ENCODE assay signal across 1 cellular context in the genomic region with DNA sequence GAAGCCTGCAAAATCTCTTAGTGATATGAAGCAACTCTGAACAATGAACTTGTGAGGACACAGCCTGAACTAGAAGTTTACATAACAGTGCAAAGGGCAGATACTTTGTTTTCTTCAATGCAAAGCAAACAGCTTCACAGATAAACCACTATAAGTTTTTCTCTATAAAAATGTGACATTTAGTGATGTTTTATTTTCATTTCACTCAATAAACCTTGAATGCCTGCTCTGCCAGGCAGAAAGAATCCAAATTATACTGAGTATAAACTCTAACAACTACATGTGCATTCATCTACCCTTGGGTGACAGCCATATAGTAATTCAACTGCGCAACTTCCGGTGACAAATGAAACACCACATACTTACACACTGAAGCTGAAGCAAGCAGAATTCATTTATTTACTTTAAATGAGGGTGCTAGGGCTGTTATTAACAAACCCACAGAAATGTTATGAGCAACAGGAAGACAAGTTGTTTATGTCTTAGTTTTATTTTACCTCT.
A peak's percentile ranks its signal among the peaks of the same experiment; 100 is the strongest.
TF ChIP-seq lines count a peak whose summit lies in the region.

No MANE protein-coding gene starts in this region.

TF ChIP-seq in HepG2, 621 proteins besides CTCF, POLR2A, EP300 and RAD21 (continued from another document):
- TF ChIP-seq, protein P1, sequence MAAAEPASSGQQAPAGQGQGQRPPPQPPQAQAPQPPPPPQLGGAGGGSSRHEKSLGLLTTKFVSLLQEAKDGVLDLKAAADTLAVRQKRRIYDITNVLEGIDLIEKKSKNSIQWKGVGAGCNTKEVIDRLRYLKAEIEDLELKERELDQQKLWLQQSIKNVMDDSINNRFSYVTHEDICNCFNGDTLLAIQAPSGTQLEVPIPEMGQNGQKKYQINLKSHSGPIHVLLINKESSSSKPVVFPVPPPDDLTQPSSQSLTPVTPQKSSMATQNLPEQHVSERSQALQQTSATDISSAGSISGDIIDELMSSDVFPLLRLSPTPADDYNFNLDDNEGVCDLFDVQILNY (CRISPR knock-in tag; conservative IDR thresholded peaks at IDR 0.05): no peak
- peak; percentile 27; the same call in 1 of the 2 replicates for TF ChIP-seq NR2C2 (CRISPR knock-in tag; IDR thresholded peaks at IDR 0.05; ENCODE audit: borderline replicate concordance)
- no peak for TF ChIP-seq GZF1 (CRISPR knock-in tag; IDR thresholded peaks at IDR 0.05)
- no peak for TF ChIP-seq CAMTA2 (CRISPR knock-in tag; IDR thresholded peaks at IDR 0.05; ENCODE audit: borderline replicate concordance)
- TF ChIP-seq SOX5 (CRISPR knock-in tag; IDR thresholded peaks at IDR 0.05; ENCODE audit: borderline replicate concordance): peak; percentile 76
- TF ChIP-seq, protein P2, sequence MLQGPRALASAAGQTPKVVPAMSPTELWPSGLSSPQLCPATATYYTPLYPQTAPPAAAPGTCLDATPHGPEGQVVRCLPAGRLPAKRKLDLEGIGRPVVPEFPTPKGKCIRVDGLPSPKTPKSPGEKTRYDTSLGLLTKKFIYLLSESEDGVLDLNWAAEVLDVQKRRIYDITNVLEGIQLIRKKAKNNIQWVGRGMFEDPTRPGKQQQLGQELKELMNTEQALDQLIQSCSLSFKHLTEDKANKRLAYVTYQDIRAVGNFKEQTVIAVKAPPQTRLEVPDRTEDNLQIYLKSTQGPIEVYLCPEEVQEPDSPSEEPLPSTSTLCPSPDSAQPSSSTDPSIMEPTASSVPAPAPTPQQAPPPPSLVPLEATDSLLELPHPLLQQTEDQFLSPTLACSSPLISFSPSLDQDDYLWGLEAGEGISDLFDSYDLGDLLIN (CRISPR knock-in tag; IDR thresholded peaks at IDR 0.05; ENCODE audit: borderline replicate concordance): no peak
- TF ChIP-seq THAP11 (CRISPR knock-in tag; IDR thresholded peaks at IDR 0.05): peak; percentile 46; the same call in 1 of the 2 replicates
- no peak for TF ChIP-seq TBL1XR1 (IDR thresholded peaks at IDR 0.05; ENCODE audit: borderline replicate concordance, low read length, partially characterized antibody)
- peak; percentile 86; the same call in 1 of the 2 replicates for TF ChIP-seq ZBTB20 (CRISPR knock-in tag; IDR thresholded peaks at IDR 0.05; ENCODE audit: borderline replicate concordance, low read depth)
- TF ChIP-seq, protein P3, sequence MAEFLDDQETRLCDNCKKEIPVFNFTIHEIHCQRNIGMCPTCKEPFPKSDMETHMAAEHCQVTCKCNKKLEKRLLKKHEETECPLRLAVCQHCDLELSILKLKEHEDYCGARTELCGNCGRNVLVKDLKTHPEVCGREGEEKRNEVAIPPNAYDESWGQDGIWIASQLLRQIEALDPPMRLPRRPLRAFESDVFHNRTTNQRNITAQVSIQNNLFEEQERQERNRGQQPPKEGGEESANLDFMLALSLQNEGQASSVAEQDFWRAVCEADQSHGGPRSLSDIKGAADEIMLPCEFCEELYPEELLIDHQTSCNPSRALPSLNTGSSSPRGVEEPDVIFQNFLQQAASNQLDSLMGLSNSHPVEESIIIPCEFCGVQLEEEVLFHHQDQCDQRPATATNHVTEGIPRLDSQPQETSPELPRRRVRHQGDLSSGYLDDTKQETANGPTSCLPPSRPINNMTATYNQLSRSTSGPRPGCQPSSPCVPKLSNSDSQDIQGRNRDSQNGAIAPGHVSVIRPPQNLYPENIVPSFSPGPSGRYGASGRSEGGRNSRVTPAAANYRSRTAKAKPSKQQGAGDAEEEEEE (CRISPR knock-in tag; IDR thresholded peaks at IDR 0.05; ENCODE audit: borderline replicate concordance): no peak
- peak; percentile 74; the same call in 1 of the 2 replicates for TF ChIP-seq TARDBP (CRISPR knock-in tag; IDR thresholded peaks at IDR 0.05)
- no peak for TF ChIP-seq HCFC1 (IDR thresholded peaks at IDR 0.05; ENCODE audit: low read depth, low read length)
- no peak for TF ChIP-seq ARNT2 (CRISPR knock-in tag; IDR thresholded peaks at IDR 0.05; ENCODE audit: low read depth)
- no peak for TF ChIP-seq ZNF335 (CRISPR knock-in tag; IDR thresholded peaks at IDR 0.05)
- no peak for TF ChIP-seq ZSCAN20 (CRISPR knock-in tag; IDR thresholded peaks at IDR 0.05; ENCODE audit: borderline replicate concordance)
- TF ChIP-seq, protein P4, sequence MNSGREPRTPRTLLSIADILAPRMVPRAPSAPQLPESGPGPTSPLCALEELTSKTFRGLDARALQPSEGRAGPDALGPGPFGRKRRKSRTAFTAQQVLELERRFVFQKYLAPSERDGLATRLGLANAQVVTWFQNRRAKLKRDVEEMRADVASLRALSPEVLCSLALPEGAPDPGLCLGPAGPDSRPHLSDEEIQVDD (CRISPR knock-in tag; IDR thresholded peaks at IDR 0.05; ENCODE audit: borderline replicate concordance): no peak
- TF ChIP-seq ZSCAN31 (CRISPR knock-in tag; IDR thresholded peaks at IDR 0.05; ENCODE audit: low read depth): no peak
- no peak for TF ChIP-seq TOE1 (CRISPR knock-in tag; IDR thresholded peaks at IDR 0.05)
- no peak for TF ChIP-seq ZNF782 (CRISPR knock-in tag; IDR thresholded peaks at IDR 0.05; ENCODE audit: borderline replicate concordance)
- TF ChIP-seq JUN (CRISPR knock-in tag; IDR thresholded peaks at IDR 0.05): no peak
- TF ChIP-seq ZNF777 (CRISPR knock-in tag; IDR thresholded peaks at IDR 0.05): no peak
- peak; percentile 41; the same call in 1 of the 2 replicates for TF ChIP-seq ZNF292 (CRISPR knock-in tag; IDR thresholded peaks at IDR 0.05; ENCODE audit: borderline replicate concordance, low read depth)
- TF ChIP-seq ZNF792 (CRISPR knock-in tag; IDR thresholded peaks at IDR 0.05): no peak
- no peak for TF ChIP-seq CREB1 (IDR thresholded peaks at IDR 0.05)
- TF ChIP-seq CREB1 (CRISPR knock-in tag; IDR thresholded peaks at IDR 0.05): no peak; the same call in 1 of the 2 replicates
- TF ChIP-seq FOXK1 (CRISPR knock-in tag; IDR thresholded peaks at IDR 0.05; ENCODE audit: borderline replicate concordance, low read depth): peak; percentile 67; the same call in 1 of the 2 replicates
- peak; percentile 58; the same call in 1 of the 2 replicates for TF ChIP-seq POGZ (CRISPR knock-in tag; IDR thresholded peaks at IDR 0.05)
- TF ChIP-seq, protein P5, sequence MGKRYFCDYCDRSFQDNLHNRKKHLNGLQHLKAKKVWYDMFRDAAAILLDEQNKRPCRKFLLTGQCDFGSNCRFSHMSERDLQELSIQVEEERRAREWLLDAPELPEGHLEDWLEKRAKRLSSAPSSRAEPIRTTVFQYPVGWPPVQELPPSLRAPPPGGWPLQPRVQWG (CRISPR knock-in tag; IDR thresholded peaks at IDR 0.05; ENCODE audit: borderline replicate concordance, low read depth): no peak
- no peak for TF ChIP-seq MAFF (IDR thresholded peaks at IDR 0.05; ENCODE audit: low read depth, low read length)
- TF ChIP-seq HNF4A (CRISPR knock-in tag; IDR thresholded peaks at IDR 0.05): peak; percentile 94
- TF ChIP-seq, protein P6, sequence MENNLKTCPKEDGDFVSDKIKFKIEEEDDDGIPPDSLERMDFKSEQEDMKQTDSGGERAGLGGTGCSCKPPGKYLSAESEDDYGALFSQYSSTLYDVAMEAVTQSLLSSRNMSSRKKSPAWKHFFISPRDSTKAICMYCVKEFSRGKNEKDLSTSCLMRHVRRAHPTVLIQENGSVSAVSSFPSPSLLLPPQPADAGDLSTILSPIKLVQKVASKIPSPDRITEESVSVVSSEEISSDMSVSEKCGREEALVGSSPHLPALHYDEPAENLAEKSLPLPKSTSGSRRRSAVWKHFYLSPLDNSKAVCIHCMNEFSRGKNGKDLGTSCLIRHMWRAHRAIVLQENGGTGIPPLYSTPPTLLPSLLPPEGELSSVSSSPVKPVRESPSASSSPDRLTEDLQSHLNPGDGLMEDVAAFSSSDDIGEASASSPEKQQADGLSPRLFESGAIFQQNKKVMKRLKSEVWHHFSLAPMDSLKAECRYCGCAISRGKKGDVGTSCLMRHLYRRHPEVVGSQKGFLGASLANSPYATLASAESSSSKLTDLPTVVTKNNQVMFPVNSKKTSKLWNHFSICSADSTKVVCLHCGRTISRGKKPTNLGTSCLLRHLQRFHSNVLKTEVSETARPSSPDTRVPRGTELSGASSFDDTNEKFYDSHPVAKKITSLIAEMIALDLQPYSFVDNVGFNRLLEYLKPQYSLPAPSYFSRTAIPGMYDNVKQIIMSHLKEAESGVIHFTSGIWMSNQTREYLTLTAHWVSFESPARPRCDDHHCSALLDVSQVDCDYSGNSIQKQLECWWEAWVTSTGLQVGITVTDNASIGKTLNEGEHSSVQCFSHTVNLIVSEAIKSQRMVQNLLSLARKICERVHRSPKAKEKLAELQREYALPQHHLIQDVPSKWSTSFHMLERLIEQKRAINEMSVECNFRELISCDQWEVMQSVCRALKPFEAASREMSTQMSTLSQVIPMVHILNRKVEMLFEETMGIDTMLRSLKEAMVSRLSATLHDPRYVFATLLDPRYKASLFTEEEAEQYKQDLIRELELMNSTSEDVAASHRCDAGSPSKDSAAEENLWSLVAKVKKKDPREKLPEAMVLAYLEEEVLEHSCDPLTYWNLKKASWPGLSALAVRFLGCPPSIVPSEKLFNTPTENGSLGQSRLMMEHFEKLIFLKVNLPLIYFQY (CRISPR knock-in tag; IDR thresholded peaks at IDR 0.05; ENCODE audit: borderline replicate concordance): 0 out of 2 replicates have a peak, but pooled peaks have one; percentile 33
- TF ChIP-seq TBX3 (IDR thresholded peaks at IDR 0.05; ENCODE audit: borderline replicate concordance): no peak
- TF ChIP-seq, protein P7, sequence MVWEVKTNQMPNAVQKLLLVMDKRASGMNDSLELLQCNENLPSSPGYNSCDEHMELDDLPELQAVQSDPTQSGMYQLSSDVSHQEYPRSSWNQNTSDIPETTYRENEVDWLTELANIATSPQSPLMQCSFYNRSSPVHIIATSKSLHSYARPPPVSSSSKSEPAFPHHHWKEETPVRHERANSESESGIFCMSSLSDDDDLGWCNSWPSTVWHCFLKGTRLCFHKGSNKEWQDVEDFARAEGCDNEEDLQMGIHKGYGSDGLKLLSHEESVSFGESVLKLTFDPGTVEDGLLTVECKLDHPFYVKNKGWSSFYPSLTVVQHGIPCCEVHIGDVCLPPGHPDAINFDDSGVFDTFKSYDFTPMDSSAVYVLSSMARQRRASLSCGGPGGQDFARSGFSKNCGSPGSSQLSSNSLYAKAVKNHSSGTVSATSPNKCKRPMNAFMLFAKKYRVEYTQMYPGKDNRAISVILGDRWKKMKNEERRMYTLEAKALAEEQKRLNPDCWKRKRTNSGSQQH (CRISPR knock-in tag; IDR thresholded peaks at IDR 0.05; ENCODE audit: low read depth): 0 out of 2 replicates have a peak, but pooled peaks have one; percentile 64
- peak; percentile 44; the same call in 1 of the 2 replicates for TF ChIP-seq GFI1 (CRISPR knock-in tag; IDR thresholded peaks at IDR 0.05; ENCODE audit: borderline replicate concordance)
- TF ChIP-seq HOXA3 (CRISPR knock-in tag; IDR thresholded peaks at IDR 0.05): peak; percentile 69
- TF ChIP-seq, protein P8, sequence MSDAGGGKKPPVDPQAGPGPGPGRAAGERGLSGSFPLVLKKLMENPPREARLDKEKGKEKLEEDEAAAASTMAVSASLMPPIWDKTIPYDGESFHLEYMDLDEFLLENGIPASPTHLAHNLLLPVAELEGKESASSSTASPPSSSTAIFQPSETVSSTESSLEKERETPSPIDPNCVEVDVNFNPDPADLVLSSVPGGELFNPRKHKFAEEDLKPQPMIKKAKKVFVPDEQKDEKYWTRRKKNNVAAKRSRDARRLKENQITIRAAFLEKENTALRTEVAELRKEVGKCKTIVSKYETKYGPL (CRISPR knock-in tag; IDR thresholded peaks at IDR 0.05): peak; percentile 80
- TF ChIP-seq FOSL2 (CRISPR knock-in tag; IDR thresholded peaks at IDR 0.05): peak; percentile 63
- TF ChIP-seq BCL6 (CRISPR knock-in tag; IDR thresholded peaks at IDR 0.05): peak; percentile 52
- no peak for TF ChIP-seq ZNF331 (CRISPR knock-in tag; IDR thresholded peaks at IDR 0.05)
- peak; percentile 67 for TF ChIP-seq RARA (CRISPR knock-in tag; IDR thresholded peaks at IDR 0.05)
- peak; percentile 63 for TF ChIP-seq SAP130 (CRISPR knock-in tag; IDR thresholded peaks at IDR 0.05; ENCODE audit: low read depth)
- TF ChIP-seq, protein P9, sequence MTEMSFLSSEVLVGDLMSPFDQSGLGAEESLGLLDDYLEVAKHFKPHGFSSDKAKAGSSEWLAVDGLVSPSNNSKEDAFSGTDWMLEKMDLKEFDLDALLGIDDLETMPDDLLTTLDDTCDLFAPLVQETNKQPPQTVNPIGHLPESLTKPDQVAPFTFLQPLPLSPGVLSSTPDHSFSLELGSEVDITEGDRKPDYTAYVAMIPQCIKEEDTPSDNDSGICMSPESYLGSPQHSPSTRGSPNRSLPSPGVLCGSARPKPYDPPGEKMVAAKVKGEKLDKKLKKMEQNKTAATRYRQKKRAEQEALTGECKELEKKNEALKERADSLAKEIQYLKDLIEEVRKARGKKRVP (CRISPR knock-in tag; IDR thresholded peaks at IDR 0.05): 0 out of 4 replicates have a peak, but pooled peaks of 1 of the 2 experiments have one; percentile 26
- no peak for TF ChIP-seq FOXK2 (IDR thresholded peaks at IDR 0.05)
- TF ChIP-seq SMC3 (IDR thresholded peaks at IDR 0.05; ENCODE audit: low read length): peak; percentile 3; the same call in 1 of the 2 replicates
- peak; percentile 69 for TF ChIP-seq DPF2 (CRISPR knock-in tag; IDR thresholded peaks at IDR 0.05; ENCODE audit: borderline replicate concordance, low read depth)
- no peak for TF ChIP-seq FOXP1 (IDR thresholded peaks at IDR 0.05)
- peak; percentile 60; the same call in 1 of the 2 replicates for TF ChIP-seq FOXP1 (CRISPR knock-in tag; IDR thresholded peaks at IDR 0.05)
- TF ChIP-seq ZNF224 (CRISPR knock-in tag; IDR thresholded peaks at IDR 0.05): no peak
- 0 out of 2 replicates have a peak, but pooled peaks have one; percentile 33 for TF ChIP-seq IRF2 (CRISPR knock-in tag; IDR thresholded peaks at IDR 0.05)
- peak; percentile 78 for TF ChIP-seq NR2F6 (IDR thresholded peaks at IDR 0.05)
- TF ChIP-seq NR2F6 (CRISPR knock-in tag; IDR thresholded peaks at IDR 0.05): peak; percentile 42; the same call in 1 of the 2 replicates
- TF ChIP-seq ZSCAN21 (CRISPR knock-in tag; IDR thresholded peaks at IDR 0.05; ENCODE audit: borderline replicate concordance): no peak
